Comparison of ENCODE assay signal across 32 cellular contexts in genomic region chr9:15711531-15712295, GRCh38.
DNase-seq lines count a peak whose midpoint lies in the region; ATAC-seq, FAIRE-seq and TF ChIP-seq lines count a peak whose summit lies in the region.
"Had no signal": no experiment of that assay in that cellular context is flagged by ENCODE, and none has a peak within 500 bp of the region (broad histone marks: within the 10 kb centered on the region; RNA-seq: fewer than 3 reads in every experiment).

No MANE protein-coding gene starts in this region.

- intact Hi-C loops in lower leg skin (cut with DNase I; ENCODE audit: low total_unique reads), result no loop called here

- no peaks in the 10 kb centered on the region for H3K36me3 ChIP-seq in bronchial epithelial cell (ENCODE audit: control insufficient read depth, insufficient read depth, low read length)
- H3K36me3 ChIP-seq: ascending aorta, BE2C, WERI-Rb-1 had no signal

- FAIRE-seq in bronchial epithelial cell (lab: Jason Lieb, UNC) (no peak), GM19239 (lab: Jason Lieb, UNC) (no peak)
- FAIRE-seq: GM12891 had no signal

- no peaks in the 10 kb centered on the region for H3K27me3 ChIP-seq in bronchial epithelial cell (ENCODE audit: control insufficient read depth, insufficient read depth, low read length)
- H3K27me3 ChIP-seq: ascending aorta, BE2C had no signal

- TF ChIP-seq POLR2A in lower leg skin (IDR thresholded peaks at IDR 0.05), result no peak

- H3K4me3 ChIP-seq in bronchial epithelial cell (ENCODE audit: low read depth, low read length), result no peak overlapping the region
- no peak overlapping the region for H3K4me3 ChIP-seq in foreskin fibroblast (ENCODE audit: low read depth in 1 of 2, low read length in 2 of 2)
- no peak overlapping the region for H3K4me3 ChIP-seq in lower leg skin (ENCODE audit: low read depth, poor library complexity, severe bottlenecking)
- H3K4me3 ChIP-seq: ascending aorta, lung, skin epidermis had no signal

- no peak for ATAC-seq in HG02981 (IDR thresholded peaks at IDR 0.05; ENCODE audit: unreplicated experiment)
- ATAC-seq: CD8-positive, alpha-beta T cell; esophagus mucosa; natural killer cell treated with Interleukin-12 subunit alpha and Interleukin-12 subunit beta and Interleukin-15 and Interleukin-18, amount 100 ng/mL, for 72 hours; stimulated activated naive B cell treated with anti-CD40 and anti-IgM and Interleukin-4, amounts not matched to agents 10 μg/mL and 1 μg/mL and 100 μg/mL, for 72 hours had no signal

- peak; percentile 35 for DNase-seq in DMS79 (lab: John Stamatoyannopoulos, UW)
- DNase-seq in NCI-H226, result peak; percentile 32
- DNase-seq in bronchial epithelial cell (ENCODE audit: low read depth), result peak; percentile 7
- peak; percentile 23 to 59 for DNase-seq in foreskin fibroblast
- DNase-seq in lower leg skin (ENCODE audit: low spot score in 2 of 2), result no peak
- DNase-seq in retina, result no peak
- DNase-seq in GM19239 (ENCODE audit: insufficient read length, low spot score), result no peak
- DNase-seq: activated CD4-positive, alpha-beta T cell treated with anti-CD3 and anti-CD28 coated beads for 4 hours; activated CD8-positive, alpha-beta memory T cell treated with anti-CD3 and anti-CD28 coated beads for 24 hours; activated effector memory CD4-positive, alpha-beta T cell treated with Interleukin-2 at 50 U/mL for 16 hours; activated naive CD8-positive, alpha-beta T cell treated with anti-CD3 and anti-CD28 coated beads for 36 hours; activated T-cell treated with anti-CD3 and anti-CD28 coated beads for 4 hours; BE2C; CD8-positive, alpha-beta T cell; dermis blood vessel endothelial cell; endodermal cell; hippocampal formation; NCI-H187; NCI-H2171 treated with DMSO at 0.1 percent for 48 hours; NCI-H510A treated with DMSO at 0.1 percent for 48 hours; Right ventricle myocardium superior; stimulated activated naive B cell treated with anti-CD40 and anti-IgM and Interleukin-4, amounts not matched to agents 10 μg/mL and 1 μg/mL and 100 μg/mL, for 72 hours; substantia nigra; trophoblast cell; WERI-Rb-1 had no signal

- TF ChIP-seq CTCF in bronchial epithelial cell (IDR thresholded peaks at IDR 0.05; ENCODE audit: insufficient read depth, low read length, severe bottlenecking) (no peak), foreskin fibroblast (IDR thresholded peaks at IDR 0.05; ENCODE audit: low read depth, low read length) (no peak), lower leg skin (IDR thresholded peaks at IDR 0.05) (no peak)

- WGBS in lower leg skin, 2 donors, result 83 to 86% methylated on average over 3 of the region's 3 CpGs

Comparison
In these comparisons a context has a peak if more than half of its experiments do, and no peak if none do; other contexts are left out.
1. DNase-seq: peak in DMS79 (single experiment), NCI-H226 (single experiment), bronchial epithelial cell (single experiment) and foreskin fibroblast (2 of 2); none in lower leg skin (0 of 2), retina (single experiment) and GM19239 (single experiment).